Comparison of ENCODE assay signal across 8 cellular contexts in the genomic region with DNA sequence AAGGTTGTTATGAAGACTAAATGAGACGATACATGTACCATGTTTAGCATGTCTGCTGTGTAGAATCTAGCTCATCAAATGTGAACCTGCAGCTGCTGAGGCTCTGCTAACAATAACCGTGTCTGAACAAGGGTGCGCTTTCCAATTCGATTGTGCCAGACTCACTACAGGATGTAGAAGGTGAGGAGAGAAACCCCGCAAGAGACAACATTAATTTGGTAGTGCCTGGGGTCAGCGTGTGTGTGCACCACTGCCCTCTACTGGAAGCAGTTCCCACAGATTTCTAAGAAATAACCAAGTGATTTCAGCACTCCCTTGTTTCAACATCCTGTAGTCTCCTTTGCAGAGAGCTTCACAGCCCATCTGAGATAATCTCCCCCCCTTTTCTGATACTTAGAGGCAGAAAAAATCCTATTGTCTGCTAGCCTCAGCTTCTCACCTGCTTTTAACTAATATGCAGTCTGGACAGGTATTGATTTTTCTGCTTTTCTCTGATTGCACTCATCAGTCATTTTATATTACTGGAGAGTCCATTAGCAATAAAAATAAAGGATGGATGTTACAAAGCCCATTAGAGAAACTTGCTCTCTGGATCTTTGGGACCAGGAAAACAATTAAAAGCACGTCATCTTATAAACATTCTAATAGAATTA.
A peak's percentile ranks its signal among the peaks of the same experiment; 100 is the strongest.
DNase-seq lines count a peak whose midpoint lies in the region; ATAC-seq lines count a peak whose summit lies in the region.

No MANE protein-coding gene starts in this region.

- ATAC-seq in GM19324 (IDR thresholded peaks at IDR 0.05; ENCODE audit: low FRiP score, unreplicated experiment): peak; percentile 57
- ATAC-seq in GM18520 (IDR thresholded peaks at IDR 0.05; ENCODE audit: unreplicated experiment): no peak

- DNase-seq in Ammon's horn (ENCODE audit: low spot score): peak; percentile 73
- DNase-seq in SHP77 treated with DMSO at 0.1 percent for 48 hours (lab: John Stamatoyannopoulos, UW): peak; percentile 23
- DNase-seq in activated T-helper 9 cell treated with anti-CD3 and anti-CD28 coated beads, Interleukin-2, amount 50 U/mL, for 16 hours (ENCODE audit: low read depth): peak; percentile 34
- DNase-seq in foreskin melanocyte: peak; percentile 40
- peak; percentile 54 for DNase-seq in pons (ENCODE audit: low spot score)

- H3K36me3 ChIP-seq in KOPT-K1 (ENCODE audit: insufficient read depth, low read length): no peaks in the 10 kb centered on the region

- H3K27ac ChIP-seq in KOPT-K1 (ENCODE audit: low read depth, low read length, poor library complexity, severe bottlenecking): peak overlapping the region; percentile 20

- H3K9me3 ChIP-seq in KOPT-K1 (ENCODE audit: insufficient read depth, low read length, poor library complexity, severe bottlenecking): no peaks in the 10 kb centered on the region

Comparison
In these comparisons a context has a peak if more than half of its experiments do, and no peak if none do; other contexts are left out.
1. DNase-seq: peak in every context shown above with its lines; median percentile 73 in Ammon's horn; 54 in pons; 40 in foreskin melanocyte; 34 in activated T-helper 9 cell treated with anti-CD3 and anti-CD28 coated beads, Interleukin-2, amount 50 U/mL, for 16 hours; 23 in SHP77 treated with DMSO at 0.1 percent for 48 hours.